In genomic region chr7:91311844-91312243, GRCh38 we compare ENCODE assay signal across 15 cellular contexts. TPM values are rescaled to one million over a fixed set of nuclear protein-coding genes. Genes with fewer than 3 reads are reported as not detected.
DNase-seq lines count a peak whose midpoint lies in the region; ATAC-seq and TF ChIP-seq lines count a peak whose summit lies in the region.
"Had no signal": no experiment of that assay in that cellular context is flagged by ENCODE, and none has a peak within 500 bp of the region (broad histone marks: within the 10 kb centered on the region; RNA-seq: fewer than 3 reads in every experiment).

No MANE protein-coding gene starts in this region.

- no peak for ATAC-seq in SK-N-SH treated with all-trans-retinoic acid at 6 μM for 48 hours
- no peak for ATAC-seq in HG03432 (IDR thresholded peaks at IDR 0.05; ENCODE audit: unreplicated experiment)
- ATAC-seq in GM21529 (IDR thresholded peaks at IDR 0.05; ENCODE audit: unreplicated experiment): no peak
- ATAC-seq: A549 had no signal

- DNase-seq in AG08396 (ENCODE audit: low spot score) (peak; percentile 23), LHCN-M2 (ENCODE audit: low read depth) (peak; percentile 37), fibroblast of the aortic adventitia (ENCODE audit: low read depth) (peak; percentile 28), pons (ENCODE audit: low spot score) (peak; percentile 12), amygdala (lab: John Stamatoyannopoulos, UW) (no peak)
- DNase-seq: AML-193, KBM-7, NCI-H1694 treated with DMSO at 0.1 percent for 48 hours, OCI-M1, SHP77 had no signal

- H3K4me3 ChIP-seq in fibroblast of the aortic adventitia (ENCODE audit: low read depth, low read length): no peak overlapping the region
- H3K4me3 ChIP-seq: A549, SK-N-MC had no signal

- TF ChIP-seq CTCF in fibroblast of the aortic adventitia (IDR thresholded peaks at IDR 0.05; ENCODE audit: insufficient read depth, low read length): no peak

TF ChIP-seq in SK-N-SH treated with all-trans-retinoic acid at 6 μM for 48 hours, 23 proteins besides CTCF, POLR2A, EP300 and RAD21:
- no peak for TF ChIP-seq ISL1 (CRISPR knock-in tag; IDR thresholded peaks at IDR 0.05)
- no peak for TF ChIP-seq ZNF565 (CRISPR knock-in tag; conservative IDR thresholded peaks at IDR 0.05; ENCODE audit: low read depth)
- TF ChIP-seq PATZ1 (CRISPR knock-in tag; IDR thresholded peaks at IDR 0.05; ENCODE audit: borderline replicate concordance): no peak
- TF ChIP-seq SNAI2 (CRISPR knock-in tag; IDR thresholded peaks at IDR 0.05): no peak
- TF ChIP-seq PPARA (CRISPR knock-in tag; IDR thresholded peaks at IDR 0.05; ENCODE audit: borderline replicate concordance): no peak
- TF ChIP-seq, protein P1, sequence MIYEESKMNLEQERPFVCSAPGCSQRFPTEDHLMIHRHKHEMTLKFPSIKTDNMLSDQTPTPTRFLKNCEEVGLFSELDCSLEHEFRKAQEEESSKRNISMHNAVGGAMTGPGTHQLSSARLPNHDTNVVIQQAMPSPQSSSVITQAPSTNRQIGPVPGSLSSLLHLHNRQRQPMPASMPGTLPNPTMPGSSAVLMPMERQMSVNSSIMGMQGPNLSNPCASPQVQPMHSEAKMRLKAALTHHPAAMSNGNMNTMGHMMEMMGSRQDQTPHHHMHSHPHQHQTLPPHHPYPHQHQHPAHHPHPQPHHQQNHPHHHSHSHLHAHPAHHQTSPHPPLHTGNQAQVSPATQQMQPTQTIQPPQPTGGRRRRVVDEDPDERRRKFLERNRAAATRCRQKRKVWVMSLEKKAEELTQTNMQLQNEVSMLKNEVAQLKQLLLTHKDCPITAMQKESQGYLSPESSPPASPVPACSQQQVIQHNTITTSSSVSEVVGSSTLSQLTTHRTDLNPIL (CRISPR knock-in tag; IDR thresholded peaks at IDR 0.05; ENCODE audit: low read depth): no peak
- no peak for TF ChIP-seq TSHZ2 (CRISPR knock-in tag; IDR thresholded peaks at IDR 0.05)
- no peak for TF ChIP-seq GLIS3 (CRISPR knock-in tag; IDR thresholded peaks at IDR 0.05)
- TF ChIP-seq, protein P2, sequence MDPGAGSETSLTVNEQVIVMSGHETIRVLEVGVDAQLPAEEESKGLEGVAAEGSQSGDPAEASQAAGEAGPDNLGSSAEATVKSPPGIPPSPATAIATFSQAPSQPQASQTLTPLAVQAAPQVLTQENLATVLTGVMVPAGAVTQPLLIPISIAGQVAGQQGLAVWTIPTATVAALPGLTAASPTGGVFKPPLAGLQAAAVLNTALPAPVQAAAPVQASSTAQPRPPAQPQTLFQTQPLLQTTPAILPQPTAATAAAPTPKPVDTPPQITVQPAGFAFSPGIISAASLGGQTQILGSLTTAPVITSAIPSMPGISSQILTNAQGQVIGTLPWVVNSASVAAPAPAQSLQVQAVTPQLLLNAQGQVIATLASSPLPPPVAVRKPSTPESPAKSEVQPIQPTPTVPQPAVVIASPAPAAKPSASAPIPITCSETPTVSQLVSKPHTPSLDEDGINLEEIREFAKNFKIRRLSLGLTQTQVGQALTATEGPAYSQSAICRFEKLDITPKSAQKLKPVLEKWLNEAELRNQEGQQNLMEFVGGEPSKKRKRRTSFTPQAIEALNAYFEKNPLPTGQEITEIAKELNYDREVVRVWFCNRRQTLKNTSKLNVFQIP (CRISPR knock-in tag; IDR thresholded peaks at IDR 0.05; ENCODE audit: borderline replicate concordance, low read depth): no peak
- no peak for TF ChIP-seq ARNTL (CRISPR knock-in tag; IDR thresholded peaks at IDR 0.05; ENCODE audit: borderline replicate concordance, low read depth)
- no peak for TF ChIP-seq BACH2 (CRISPR knock-in tag; IDR thresholded peaks at IDR 0.05; ENCODE audit: borderline replicate concordance)
- TF ChIP-seq TCF4 (CRISPR knock-in tag; IDR thresholded peaks at IDR 0.05; ENCODE audit: borderline replicate concordance): no peak
- TF ChIP-seq, protein P3, sequence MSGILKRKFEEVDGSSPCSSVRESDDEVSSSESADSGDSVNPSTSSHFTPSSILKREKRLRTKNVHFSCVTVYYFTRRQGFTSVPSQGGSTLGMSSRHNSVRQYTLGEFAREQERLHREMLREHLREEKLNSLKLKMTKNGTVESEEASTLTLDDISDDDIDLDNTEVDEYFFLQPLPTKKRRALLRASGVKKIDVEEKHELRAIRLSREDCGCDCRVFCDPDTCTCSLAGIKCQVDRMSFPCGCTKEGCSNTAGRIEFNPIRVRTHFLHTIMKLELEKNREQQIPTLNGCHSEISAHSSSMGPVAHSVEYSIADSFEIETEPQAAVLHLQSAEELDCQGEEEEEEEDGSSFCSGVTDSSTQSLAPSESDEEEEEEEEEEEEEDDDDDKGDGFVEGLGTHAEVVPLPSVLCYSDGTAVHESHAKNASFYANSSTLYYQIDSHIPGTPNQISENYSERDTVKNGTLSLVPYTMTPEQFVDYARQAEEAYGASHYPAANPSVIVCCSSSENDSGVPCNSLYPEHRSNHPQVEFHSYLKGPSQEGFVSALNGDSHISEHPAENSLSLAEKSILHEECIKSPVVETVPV (CRISPR knock-in tag; IDR thresholded peaks at IDR 0.05): no peak
- TF ChIP-seq ESRRG (CRISPR knock-in tag; IDR thresholded peaks at IDR 0.05): no peak
- TF ChIP-seq OSR1 (CRISPR knock-in tag; IDR thresholded peaks at IDR 0.05): no peak
- no peak for TF ChIP-seq TOX (CRISPR knock-in tag; IDR thresholded peaks at IDR 0.05; ENCODE audit: borderline replicate concordance)
- no peak for TF ChIP-seq RARB (CRISPR knock-in tag; IDR thresholded peaks at IDR 0.05)
- no peak for TF ChIP-seq ZNF70 (CRISPR knock-in tag; IDR thresholded peaks at IDR 0.05)
- no peak for TF ChIP-seq ZNF8 (CRISPR knock-in tag; IDR thresholded peaks at IDR 0.05)

RNA-seq across cellular contexts. Expression of gene FZD1, which starts 47.6 kb away (rescaled TPM):
- total RNA-seq in LHCN-M2 (2014; rRNA removed) (48.3 and 58.5 TPM in 2 replicates), fibroblast of the aortic adventitia (ENCODE audit: low replicate concordance) (11.8 and 28.7 TPM in 2 replicates)
- polyA plus RNA-seq in LHCN-M2 (2012): 11.3 TPM

Comparison
In these comparisons a context has a peak if more than half of its experiments do, and no peak if none do; other contexts are left out.
1. DNase-seq: peak in AG08396 (single experiment), LHCN-M2 (single experiment), fibroblast of the aortic adventitia (single experiment) and pons (single experiment); none in amygdala (0 of 56).